Comparison of ENCODE assay signal across 18 cellular contexts in the genomic region with DNA sequence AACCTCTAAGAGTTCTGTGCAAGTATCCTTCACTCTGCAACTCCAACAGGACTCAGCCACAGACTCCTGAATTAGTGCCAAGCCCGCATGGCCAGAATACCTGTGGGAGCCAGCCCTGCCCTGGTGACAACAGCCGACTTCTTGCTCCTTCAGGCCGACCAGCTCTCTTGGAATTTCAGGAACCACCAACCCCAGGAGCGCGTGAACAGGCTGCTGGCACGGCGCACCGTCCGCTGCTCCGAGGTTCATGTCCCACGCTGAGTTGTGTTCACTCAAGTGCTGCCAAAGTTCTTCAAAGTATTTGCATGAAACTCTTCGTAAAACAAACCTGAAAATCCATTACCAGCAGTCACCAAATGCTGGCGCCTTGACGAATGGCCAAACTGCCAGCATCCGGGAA.
DNase-seq lines count a peak whose midpoint lies in the region; ATAC-seq, FAIRE-seq and TF ChIP-seq lines count a peak whose summit lies in the region.
"Had no signal": no experiment of that assay in that cellular context is flagged by ENCODE, and none has a peak within 500 bp of the region (broad histone marks: within the 10 kb centered on the region; RNA-seq: fewer than 3 reads in every experiment).

No MANE protein-coding gene starts in this region.

- POLR2A ChIA-PET in PC-3 (lab: Charles Lee; ENCODE audit: unreplicated experiment), result interaction anchor here (0.6 kb wide), 1 partner anchor 31 kb away, joined by 3 read pairs; no protein-coding TSS in a partner anchor

- FAIRE-seq in urothelium cell line (lab: Jason Lieb, UNC), result no peak
- FAIRE-seq: GM12892 had no signal

- H3K4me1 Mint-ChIP-seq in neural progenitor cell, result peaks cover 14% of the 10 kb centered on the region
- H3K4me1 Mint-ChIP-seq: CD14-positive monocyte had no signal

- no peaks in the 10 kb centered on the region for H4K20me1 ChIP-seq in PC-3 (ENCODE audit: low read length)
- no peaks in the 10 kb centered on the region for H4K20me1 ChIP-seq in neural progenitor cell (ENCODE audit: low read depth)

- CTCF ChIA-PET in PC-3 (lab: Charles Lee), result no interaction called here

- intact Hi-C loops in PC-3 (cut with micrococcal nuclease), result no loop called here

- no peak for ATAC-seq in PC-3
- ATAC-seq: SK-N-SH treated with all-trans-retinoic acid at 6 μM for 48 hours had no signal

- H3K9ac ChIP-seq in PC-3 (ENCODE audit: low read length), result no peak overlapping the region
- no peak overlapping the region for H3K9ac ChIP-seq in neural progenitor cell

- no peak overlapping the region for H2AFZ ChIP-seq in PC-3 (ENCODE audit: low read length)
- H2AFZ ChIP-seq in neural progenitor cell (replicated peaks), result peak overlapping the region; percentile 33

- BruUV-seq in PC-3 (replicated peaks; lab: Mats Ljungman, UMichigan), result no TSS peak

- H3K9me3 Mint-ChIP-seq in neural progenitor cell, result peaks cover 4% of the 10 kb centered on the region

- peaks cover 19% of the 10 kb centered on the region for H3K4me1 ChIP-seq in PC-3 (ENCODE audit: insufficient read depth, low read length)
- no peaks in the 10 kb centered on the region for H3K4me1 ChIP-seq in neural progenitor cell
- no peaks in the 10 kb centered on the region for H3K4me1 ChIP-seq in HAP-1

- H3K36me3 Mint-ChIP-seq in neural progenitor cell, result no peaks in the 10 kb centered on the region
- H3K36me3 Mint-ChIP-seq: CD14-positive monocyte had no signal

- H3K27me3 ChIP-seq in PC-3 (ENCODE audit: low read length) (no peaks in the 10 kb centered on the region), neural progenitor cell (no peaks in the 10 kb centered on the region), HAP-1 (ENCODE audit: low read depth) (no peaks in the 10 kb centered on the region)

- H3K4me2 ChIP-seq in PC-3 (ENCODE audit: low read length), result no peak overlapping the region
- no peak overlapping the region for H3K4me2 ChIP-seq in neural progenitor cell

- no peak for TF ChIP-seq CTCF in PC-3 (conservative IDR thresholded peaks at IDR 0.05; ENCODE audit: low read depth, low read length)
- TF ChIP-seq CTCF in epithelial cell of proximal tubule (conservative IDR thresholded peaks at IDR 0.05; ENCODE audit: low read depth, low read length), result no peak
- TF ChIP-seq CTCF in neural progenitor cell (IDR thresholded peaks at IDR 0.05), result no peak

- H3F3A ChIP-seq in PC-3 (ENCODE audit: low read length, unreplicated experiment) (peaks cover 5% of the 10 kb centered on the region), neural progenitor cell (ENCODE audit: low read depth) (no peaks in the 10 kb centered on the region)

- H3K4me3 Mint-ChIP-seq in neural progenitor cell, result no peak overlapping the region
- H3K4me3 Mint-ChIP-seq: CD14-positive monocyte had no signal

- no peak overlapping the region for H3K27ac Mint-ChIP-seq in neural progenitor cell
- H3K27ac Mint-ChIP-seq: CD14-positive monocyte had no signal

- H3K9me3 ChIP-seq in PC-3 (ENCODE audit: low read length), result no peaks in the 10 kb centered on the region
- no peaks in the 10 kb centered on the region for H3K9me3 ChIP-seq in neural progenitor cell (ENCODE audit: low read depth)
- H3K9me3 ChIP-seq in HAP-1, result no peaks in the 10 kb centered on the region

- H3K9me2 ChIP-seq in PC-3 (replicated peaks; ENCODE audit: low read length), result no peaks in the 10 kb centered on the region

- H3K36me3 ChIP-seq in PC-3 (ENCODE audit: low read depth, low read length) (no peaks in the 10 kb centered on the region), neural progenitor cell (no peaks in the 10 kb centered on the region), HAP-1 (replicated peaks) (no peaks in the 10 kb centered on the region)

- in situ Hi-C loops in HAP-1 (cut with MboI; ENCODE audit: low sequenced_read_pairs), result no loop called here

- no peak overlapping the region for H3K27ac ChIP-seq in PC-3 (ENCODE audit: low read length)
- no peak overlapping the region for H3K27ac ChIP-seq in neural progenitor cell
- H3K27ac ChIP-seq: RWPE1 had no signal

- peak; percentile 28 for DNase-seq in PC-3
- DNase-seq in epithelial cell of proximal tubule (ENCODE audit: low read depth), result peak; percentile 41
- no peak for DNase-seq in neural progenitor cell (ENCODE audit: low spot score)
- peak; percentile 27 for DNase-seq in urothelium cell line (ENCODE audit: low spot score)
- DNase-seq in HAP-1 (ENCODE audit: low spot score in 2 of 2), result no peak
- DNase-seq in HT-29 (ENCODE audit: low spot score), result no peak
- DNase-seq in cerebellar cortex (ENCODE audit: low spot score), result no peak
- DNase-seq: DMS79, KBM-7, MV-4-11, NCI-H1694 treated with DMSO at 0.1 percent for 48 hours, NCI-H510A, NCI-H774, SIG-M5 had no signal

- H3K27me3 Mint-ChIP-seq in neural progenitor cell (ENCODE audit: insufficient read depth, low read depth), result peaks cover 5% of the 10 kb centered on the region

- H3K4me3 ChIP-seq in PC-3 (ENCODE audit: low read length) (no peak overlapping the region), epithelial cell of proximal tubule (ENCODE audit: low read depth, low read length) (no peak overlapping the region), neural progenitor cell (no peak overlapping the region), HAP-1 (no peak overlapping the region)

- H3K79me2 ChIP-seq in PC-3 (ENCODE audit: low read length) (no peaks in the 10 kb centered on the region), neural progenitor cell (ENCODE audit: low read depth) (no peaks in the 10 kb centered on the region)

Comparison
In these comparisons a context has a peak if more than half of its experiments do, and no peak if none do; other contexts are left out.
1. DNase-seq: peak in PC-3 (single experiment), epithelial cell of proximal tubule (single experiment) and urothelium cell line (single experiment); none in neural progenitor cell (single experiment), HAP-1 (0 of 2), HT-29 (single experiment) and cerebellar cortex (single experiment).